In genomic region chr9:114155263-114155966, GRCh38 we compare ENCODE assay signal across 8 cellular contexts. TPM values are rescaled to one million over a fixed set of nuclear protein-coding genes. Genes with fewer than 3 reads are reported as not detected.
DNase-seq lines count a peak whose midpoint lies in the region; ATAC-seq and TF ChIP-seq lines count a peak whose summit lies in the region.

Gene COL27A1, plus strand, starts transcription at chr9:114155537. Its CDS starts 414 bp downstream, at chr9:114155951.

- H3K4me1 Mint-ChIP-seq in neural crest cell = peaks cover 42% of the 10 kb centered on the region
- peaks cover 25% of the 10 kb centered on the region for H3K4me1 Mint-ChIP-seq in stimulated activated naive CD8-positive, alpha-beta T cell treated with anti-CD3 and anti-CD28 coated beads, Interleukin-15, Interleukin-2, amounts not matched to agents 100 ng/mL and 50 ng/mL, for 24 hours (ENCODE audit: low read depth)

- H3K4me1 ChIP-seq in HUES64 (ENCODE audit: insufficient read depth, low read length) (peaks cover 24% of the 10 kb centered on the region), foreskin keratinocyte (peaks cover 13% of the 10 kb centered on the region)

- H3K27me3 Mint-ChIP-seq in neural crest cell (ENCODE audit: low read depth) = peaks cover 49% of the 10 kb centered on the region
- peaks cover 55% of the 10 kb centered on the region for H3K27me3 Mint-ChIP-seq in stimulated activated naive CD8-positive, alpha-beta T cell treated with anti-CD3 and anti-CD28 coated beads, Interleukin-15, Interleukin-2, amounts not matched to agents 100 ng/mL and 50 ng/mL, for 24 hours

- no peaks in the 10 kb centered on the region for H3K36me3 ChIP-seq in HUES64 (ENCODE audit: insufficient read depth, low read length)

- TF ChIP-seq CTCF in C4-2B (conservative IDR thresholded peaks at IDR 0.05) = peak; percentile 96
- peak; percentile 96 for TF ChIP-seq CTCF in foreskin keratinocyte (conservative IDR thresholded peaks at IDR 0.05)
- peak; percentile 95 for TF ChIP-seq CTCF in neural crest cell (conservative IDR thresholded peaks at IDR 0.05)

- H3K27ac Mint-ChIP-seq in neural crest cell (ENCODE audit: unreplicated experiment) = peak within 1 kb of the TSS; percentile 22
- H3K27ac Mint-ChIP-seq in stimulated activated naive CD8-positive, alpha-beta T cell treated with anti-CD3 and anti-CD28 coated beads, Interleukin-15, Interleukin-2, amounts not matched to agents 100 ng/mL and 50 ng/mL, for 24 hours = peak within 1 kb of the TSS; percentile 86

- no peaks in the 10 kb centered on the region for H3K9me3 Mint-ChIP-seq in neural crest cell
- no peaks in the 10 kb centered on the region for H3K9me3 Mint-ChIP-seq in stimulated activated naive CD8-positive, alpha-beta T cell treated with anti-CD3 and anti-CD28 coated beads, Interleukin-15, Interleukin-2, amounts not matched to agents 100 ng/mL and 50 ng/mL, for 24 hours

- peaks cover 40% of the 10 kb centered on the region for H3K27me3 ChIP-seq in HUES64 (ENCODE audit: insufficient read depth, low read length)
- peaks cover 30% of the 10 kb centered on the region for H3K27me3 ChIP-seq in foreskin keratinocyte

- WGBS in HUES64 = under 1% methylated on average over 55 of the region's 58 CpGs

- no peaks in the 10 kb centered on the region for H3K36me3 Mint-ChIP-seq in neural crest cell (ENCODE audit: low read depth)
- no peaks in the 10 kb centered on the region for H3K36me3 Mint-ChIP-seq in stimulated activated naive CD8-positive, alpha-beta T cell treated with anti-CD3 and anti-CD28 coated beads, Interleukin-15, Interleukin-2, amounts not matched to agents 100 ng/mL and 50 ng/mL, for 24 hours (ENCODE audit: low read depth)

- ATAC-seq in GM19455 (IDR thresholded peaks at IDR 0.05; ENCODE audit: unreplicated experiment) (peak; percentile 85), foreskin keratinocyte (peak; percentile 71)

- peak within 1 kb of the TSS; percentile 75 for H3K4me3 ChIP-seq in HUES64 (ENCODE audit: low read length)

- H3K9ac ChIP-seq in HUES64 (ENCODE audit: low read depth, low read length) = peak within 1 kb of the TSS; percentile 66

- H3K27ac ChIP-seq in C4-2B (no peak within 1 kb of the TSS), HUES64 (ENCODE audit: low read depth, low read length) (no peak within 1 kb of the TSS), foreskin keratinocyte (peak within 1 kb of the TSS; percentile 84)

- peak; percentile 14 to 46 for DNase-seq in SHP77 (lab: John Stamatoyannopoulos, UW)
- peak; percentile 59 for DNase-seq in activated gamma-delta T cell treated with anti-CD3 and anti-CD28 coated beads, Interleukin-2, amount 50 U/mL, for 16 hours (ENCODE audit: low read depth)
- peak in 1 of 2 donors; percentile 53 for DNase-seq in foreskin keratinocyte
- DNase-seq in neural crest cell (ENCODE audit: low read depth, low spot score) = peak; percentile 94

- H3K4me3 Mint-ChIP-seq in neural crest cell = peak within 1 kb of the TSS; percentile 91
- H3K4me3 Mint-ChIP-seq in stimulated activated naive CD8-positive, alpha-beta T cell treated with anti-CD3 and anti-CD28 coated beads, Interleukin-15, Interleukin-2, amounts not matched to agents 100 ng/mL and 50 ng/mL, for 24 hours = peak within 1 kb of the TSS; percentile 94

- H3K9me3 ChIP-seq in HUES64 (ENCODE audit: insufficient read depth, low read depth, low read length) = no peaks in the 10 kb centered on the region

RNA-seq across cellular contexts. Expression of gene COL27A1, which starts in this region (rescaled TPM):
- polyA plus RNA-seq in HUES64 (2013, experiment 1 of 2) = 7.5 TPM
- 8.2 TPM for polyA plus RNA-seq in HUES64 (2013, experiment 2 of 2)
- 13.4 and 17.7 TPM in 2 replicates for total RNA-seq in foreskin keratinocyte
- 4.5 and 5.2 TPM in 2 replicates for polyA plus RNA-seq in foreskin keratinocyte
- 15.3 and 20.3 TPM in 2 replicates for total RNA-seq in neural crest cell
